16 cellular contexts compared by ENCODE assay signal in the genomic region with DNA sequence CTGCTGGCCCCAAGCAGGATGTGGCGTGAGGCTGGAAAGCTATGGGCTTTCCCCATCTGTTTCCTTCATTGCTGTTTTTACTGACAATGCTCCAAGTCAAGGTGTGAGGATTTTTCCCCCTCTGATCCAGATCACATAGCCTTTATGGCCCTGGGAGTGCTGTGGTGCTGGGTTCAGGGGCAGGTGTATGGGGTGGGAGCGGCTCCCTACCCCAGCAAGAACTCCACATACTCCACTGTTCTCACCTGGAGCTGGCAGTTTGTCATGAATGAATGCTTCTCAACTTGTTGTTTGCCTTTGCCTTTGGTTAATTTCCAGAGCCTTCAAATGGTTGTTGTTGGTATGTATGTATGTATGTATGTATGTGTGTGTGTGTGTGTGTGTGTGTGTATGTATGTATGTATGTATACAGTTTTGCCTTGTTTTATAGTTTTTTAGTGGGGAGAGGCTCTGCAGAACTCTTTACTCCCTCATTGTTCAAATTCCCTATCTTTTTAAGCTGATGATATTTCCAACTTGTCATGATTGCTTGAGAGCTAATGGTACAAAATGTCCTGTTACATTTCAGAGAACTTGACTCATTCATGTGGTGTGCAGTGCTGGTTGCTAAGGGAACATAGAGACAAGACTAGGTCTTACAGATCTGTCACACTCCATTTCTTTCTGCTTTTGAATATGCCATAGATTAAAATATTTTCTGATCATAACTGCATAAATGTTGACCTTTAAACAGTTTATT. TPM values are rescaled to one million over a fixed set of nuclear protein-coding genes. Genes with fewer than 3 reads are reported as not detected.
DNase-seq lines count a peak whose midpoint lies in the region; ATAC-seq, FAIRE-seq and TF ChIP-seq lines count a peak whose summit lies in the region.
"Had no signal": no experiment of that assay in that cellular context is flagged by ENCODE, and none has a peak within 500 bp of the region (broad histone marks: within the 10 kb centered on the region; RNA-seq: fewer than 3 reads in every experiment).

No MANE protein-coding gene starts in this region.

- no peak overlapping the region for H2BK5ac ChIP-seq in H9 (ENCODE audit: insufficient read length, low read length)

- ATAC-seq in HG03571 (IDR thresholded peaks at IDR 0.05; ENCODE audit: unreplicated experiment), result no peak
- ATAC-seq: left colon, T-helper 17 cell had no signal

- no peak overlapping the region for H3K56ac ChIP-seq in H9 (ENCODE audit: insufficient read length, low read depth, low read length)

- no peak overlapping the region for H3T11ph ChIP-seq in H9 (ENCODE audit: low read length)

- H3K36me3 Mint-ChIP-seq in H9 (ENCODE audit: insufficient read depth in 1 of 3, low read depth in 3 of 3), result no peaks in the 10 kb centered on the region; a peak in 1 of 7 replicates
- H3K36me3 Mint-ChIP-seq: activated CD4-positive, alpha-beta memory T cell treated with anti-CD3 and anti-CD28 coated beads for 36 hours had no signal

- H3K9ac ChIP-seq in GM23248, result no peak overlapping the region
- no peak overlapping the region for H3K9ac ChIP-seq in H9 (ENCODE audit: extremely low read depth, insufficient read length, low read length)

- H3K4me2 ChIP-seq in GM23248 (ENCODE audit: unreplicated experiment) (no peak overlapping the region), H9 (ENCODE audit: insufficient read depth, insufficient read length, low read length) (no peak overlapping the region)

- no peak overlapping the region for H4K8ac ChIP-seq in H9 (replicated peaks; ENCODE audit: insufficient read length, low read depth, low read length)

- H3K23me2 ChIP-seq in H9 (ENCODE audit: insufficient read length, low read depth, low read length, poor library complexity, severe bottlenecking), result no peaks in the 10 kb centered on the region

- POLR2A ChIA-PET in GM10248 (lab: Yijun Ruan, JAX), result no interaction called here

- H3F3A ChIP-seq in GM23248 (ENCODE audit: insufficient read depth), result no peaks in the 10 kb centered on the region

- H3K79me2 ChIP-seq in GM23248 (ENCODE audit: insufficient read depth), result no peaks in the 10 kb centered on the region
- H3K79me2 ChIP-seq in H9 (ENCODE audit: insufficient read depth, low read length), result no peaks in the 10 kb centered on the region

- no peak overlapping the region for H3K23ac ChIP-seq in H9 (ENCODE audit: insufficient read length, low read depth, low read length)

- H4K20me1 ChIP-seq in GM23248 (ENCODE audit: insufficient read depth) (no peaks in the 10 kb centered on the region), H9 (ENCODE audit: control insufficient read depth, insufficient read depth, insufficient read length) (no peaks in the 10 kb centered on the region)

- no peaks in the 10 kb centered on the region; a peak in 1 of 5 replicates for H3K9me3 Mint-ChIP-seq in H9
- H3K9me3 Mint-ChIP-seq: activated CD4-positive, alpha-beta memory T cell treated with anti-CD3 and anti-CD28 coated beads for 36 hours had no signal

- H4K5ac ChIP-seq in H9 (ENCODE audit: insufficient read length, low read depth, low read length), result no peak overlapping the region

- no peak overlapping the region for H2BK15ac ChIP-seq in H9 (ENCODE audit: low read depth, low read length)

- no peak overlapping the region for H3K27ac ChIP-seq in GM23248
- H3K27ac ChIP-seq in cardiac muscle cell, result no peak overlapping the region
- H3K27ac ChIP-seq in H9 (ENCODE audit: insufficient read length, low read depth, low read length), result no peak overlapping the region

- H3K4me3 Mint-ChIP-seq in H9, result no peak overlapping the region
- H3K4me3 Mint-ChIP-seq: activated CD4-positive, alpha-beta memory T cell treated with anti-CD3 and anti-CD28 coated beads for 36 hours; CD14-positive monocyte; T-helper 17 cell had no signal

- H3K27me3 ChIP-seq in GM23248 (replicated peaks; ENCODE audit: insufficient read depth) (peaks cover 16% of the 10 kb centered on the region; the same call in 1 of the 2 replicates), bronchial epithelial cell (ENCODE audit: control insufficient read depth, insufficient read depth, low read length) (no peaks in the 10 kb centered on the region), cardiac muscle cell (no peaks in the 10 kb centered on the region), H9 (ENCODE audit: insufficient read depth, low read length) (peaks cover 3% of the 10 kb centered on the region; the same call in 1 of the 2 replicates)

- no peaks in the 10 kb centered on the region for H3K4me1 Mint-ChIP-seq in H9
- H3K4me1 Mint-ChIP-seq: CD14-positive monocyte, T-helper 17 cell had no signal

- in situ Hi-C loops in GM23248 (cut with MboI), result no loop called here

- H3K4me3 ChIP-seq in GM23248 (no peak overlapping the region), bronchial epithelial cell (ENCODE audit: low read depth, low read length) (no peak overlapping the region), cardiac muscle cell (no peak overlapping the region)

- no peak overlapping the region for H2BK20ac ChIP-seq in H9 (ENCODE audit: low read depth, low read length, poor library complexity, severe bottlenecking)

- CTCF ChIA-PET in GM10248 (lab: Yijun Ruan, JAX), result interaction anchor here (1.3 kb wide), 1 partner anchor 12 kb away, joined by 3 read pairs; no protein-coding TSS in a partner anchor

- H3K36me3 ChIP-seq in GM23248 (ENCODE audit: low read depth) (no peaks in the 10 kb centered on the region), bronchial epithelial cell (ENCODE audit: control insufficient read depth, insufficient read depth, low read length) (no peaks in the 10 kb centered on the region), cardiac muscle cell (no peaks in the 10 kb centered on the region)

- no peaks in the 10 kb centered on the region for H3K79me1 ChIP-seq in H9 (ENCODE audit: insufficient read depth, low read depth, low read length, poor library complexity, severe bottlenecking)

- no peak overlapping the region for H2BK12ac ChIP-seq in H9 (ENCODE audit: insufficient read length, low read depth, low read length)

- FAIRE-seq in bronchial epithelial cell (lab: Jason Lieb, UNC), result no peak
- FAIRE-seq: H1 had no signal

- H2BK120ac ChIP-seq in H9 (ENCODE audit: low read depth, low read length, poor library complexity, severe bottlenecking), result no peak overlapping the region

- peak; percentile 27 for DNase-seq in GM23248
- DNase-seq in bronchial epithelial cell (ENCODE audit: low read depth), result peak; percentile 59
- DNase-seq in cardiac muscle cell (ENCODE audit: low read depth in 1 of 2, low spot score in 1 of 2), result peak; percentile 13 to 66
- DNase-seq in putamen (ENCODE audit: low spot score), result peak; percentile 73
- no peak for DNase-seq in C1 segment of cervical spinal cord (lab: John Stamatoyannopoulos, UW)
- no peak for DNase-seq in GM10248 (ENCODE audit: extremely low spot score)
- DNase-seq in H9, result no peak
- DNase-seq: activated CD4-positive, alpha-beta memory T cell treated with anti-CD3 and anti-CD28 coated beads for 36 hours; activated naive CD4-positive, alpha-beta T cell treated with anti-CD3 and anti-CD28 coated beads, Interleukin-2, amount 50 U/mL, for 16 hours; KBM-7; left colon; NCI-H2081 treated with DMSO at 0.1 percent for 48 hours; T-helper 17 cell had no signal

- no peak overlapping the region for H4K91ac ChIP-seq in H9 (ENCODE audit: insufficient read length, low read depth, low read length)

- H3K27me3 Mint-ChIP-seq in H9 (ENCODE audit: low read depth), result no peaks in the 10 kb centered on the region; the same call in 1 of the 2 replicates

- H2AK5ac ChIP-seq in H9 (ENCODE audit: insufficient read length, low read length), result no peak overlapping the region

- no peaks in the 10 kb centered on the region for H3K4me1 ChIP-seq in GM23248 (ENCODE audit: insufficient read depth)
- peaks cover 7% of the 10 kb centered on the region for H3K4me1 ChIP-seq in cardiac muscle cell (ENCODE audit: low read depth)
- H3K4me1 ChIP-seq in H9 (ENCODE audit: insufficient read depth, low read length), result no peaks in the 10 kb centered on the region

- H3K14ac ChIP-seq in H9 (ENCODE audit: insufficient read depth, low read length), result no peak overlapping the region

- WGBS in GM23248 (ENCODE audit: low coverage in 1 of 2, low lambda C conversion rate in 2 of 2, missing lambda C conversion rate in 2 of 2), 2 experiments, result 56 to 58% methylated on average over 2 of the region's 2 CpGs
- WGBS in H9 (ENCODE audit: extremely low coverage, insufficient read length, low lambda C conversion rate), result no CpG with 5 or more reads among the region's 2 CpGs

- TF ChIP-seq CTCF in bronchial epithelial cell (IDR thresholded peaks at IDR 0.05; ENCODE audit: insufficient read depth, low read length, severe bottlenecking), result no peak
- no peak for TF ChIP-seq CTCF in cardiac muscle cell (IDR thresholded peaks at IDR 0.05; ENCODE audit: low read depth, low read length)
- no peak for TF ChIP-seq CTCF in GM10248 (IDR thresholded peaks at IDR 0.05; ENCODE audit: control extremely low read depth, extremely low read depth, low read depth, missing control alignments)
- no peak for TF ChIP-seq CTCF in H9 (conservative IDR thresholded peaks at IDR 0.05)

- H3K9me2 ChIP-seq in GM23248 (ENCODE audit: insufficient read depth), result no peaks in the 10 kb centered on the region

- peak overlapping the region in 1 of 3 experiments; percentile 57; a peak in 1 of 7 replicates for H3K27ac Mint-ChIP-seq in H9
- H3K27ac Mint-ChIP-seq: activated CD4-positive, alpha-beta memory T cell treated with anti-CD3 and anti-CD28 coated beads for 36 hours; CD14-positive monocyte; T-helper 17 cell had no signal

- no peak overlapping the region for H2AFZ ChIP-seq in GM23248
- no peak overlapping the region for H2AFZ ChIP-seq in H9 (ENCODE audit: low read length)

- H3K4ac ChIP-seq in H9 (ENCODE audit: low read depth, low read length), result no peak overlapping the region

- H3K18ac ChIP-seq in H9 (ENCODE audit: insufficient read length, low read depth, low read length), result no peak overlapping the region

- H3K9me3 ChIP-seq in GM23248 (ENCODE audit: low read depth), result no peaks in the 10 kb centered on the region
- H3K9me3 ChIP-seq in cardiac muscle cell (ENCODE audit: low read depth), result no peaks in the 10 kb centered on the region
- no peaks in the 10 kb centered on the region for H3K9me3 ChIP-seq in H9 (ENCODE audit: control insufficient read depth, low read depth, low read length)

RNA-seq across cellular contexts. Expression of gene ASPG, which starts 36.6 kb away (rescaled TPM):
- not detected in 2 replicates for total RNA-seq in GM23248 (2014; rRNA removed; shearing (Covaris generic))
- polyA plus RNA-seq in GM23248 (2016; fragmentation: Nextera tagmentation; extraction: Ambion mirVana), result not detected in 2 replicates
- 0.53 and 6.9 TPM in 2 replicates for total RNA-seq in bronchial epithelial cell
- total RNA-seq in cardiac muscle cell, result 1.8 and 7.3 TPM in 2 replicates
- polyA plus RNA-seq in cardiac muscle cell, result 3.4 and 8.8 TPM in 2 replicates
- 0.24 and 0.33 TPM in 2 replicates for total RNA-seq in H9 (2021)
- total RNA-seq: activated CD4-positive, alpha-beta memory T cell treated with anti-CD3 and anti-CD28 coated beads for 36 hours; T-helper 17 cell had no signal
- polyA plus RNA-seq: CD14-positive monocyte had no signal

Comparison
In these comparisons a context has a peak if more than half of its experiments do, and no peak if none do; other contexts are left out.
1. DNase-seq: peak in GM23248 (single experiment), bronchial epithelial cell (single experiment), cardiac muscle cell (2 of 2) and putamen (single experiment); none in C1 segment of cervical spinal cord (0 of 14), GM10248 (single experiment) and H9 (single experiment).